In the genomic region with DNA sequence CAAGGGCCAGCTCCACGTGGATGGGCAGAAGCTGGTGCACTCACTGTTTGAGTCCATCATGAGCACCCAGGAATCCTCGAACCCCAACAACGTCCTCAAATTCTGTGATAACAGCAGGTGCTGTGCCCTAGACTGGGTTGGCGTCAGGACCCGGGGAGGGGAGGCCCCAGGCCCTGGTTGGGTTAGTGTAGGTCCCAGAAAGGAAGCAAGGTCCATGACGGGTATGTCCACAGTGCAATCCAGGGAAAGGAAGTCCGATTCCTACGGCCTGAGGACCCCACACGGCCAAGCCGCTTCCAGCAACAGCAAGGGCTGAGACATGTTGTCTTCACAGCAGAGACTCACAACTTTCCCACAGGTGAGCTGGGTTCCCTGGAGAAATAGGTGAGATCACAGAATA, we compare ENCODE assay signal across 6 cellular contexts.
"Had no signal": no experiment of that assay in that cellular context is flagged by ENCODE, and none has a peak within 500 bp of the region (broad histone marks: within the 10 kb centered on the region; RNA-seq: fewer than 3 reads in every experiment).

No MANE protein-coding gene starts in this region.

- H3K4me1 Mint-ChIP-seq: IgD-negative memory B cell had no signal

- H3K9me3 Mint-ChIP-seq: HFFc6, IgD-negative memory B cell had no signal

- H3K27ac ChIP-seq: GM23248, HL-60 had no signal

- H3K4me3 ChIP-seq: GM23248, HAP-1 had no signal

- H3K9me3 ChIP-seq: HAP-1 had no signal

- H2AFZ ChIP-seq: GM23248 had no signal

- H3K4me3 Mint-ChIP-seq: HFFc6 had no signal

- H3K4me1 ChIP-seq: HAP-1 had no signal

- DNase-seq: GOT3, HFFc6 had no signal

- H3K27me3 Mint-ChIP-seq: IgD-negative memory B cell had no signal

- H3K9ac ChIP-seq: GM23248 had no signal

- H3K27ac Mint-ChIP-seq: HFFc6 had no signal
